In the genomic region with DNA sequence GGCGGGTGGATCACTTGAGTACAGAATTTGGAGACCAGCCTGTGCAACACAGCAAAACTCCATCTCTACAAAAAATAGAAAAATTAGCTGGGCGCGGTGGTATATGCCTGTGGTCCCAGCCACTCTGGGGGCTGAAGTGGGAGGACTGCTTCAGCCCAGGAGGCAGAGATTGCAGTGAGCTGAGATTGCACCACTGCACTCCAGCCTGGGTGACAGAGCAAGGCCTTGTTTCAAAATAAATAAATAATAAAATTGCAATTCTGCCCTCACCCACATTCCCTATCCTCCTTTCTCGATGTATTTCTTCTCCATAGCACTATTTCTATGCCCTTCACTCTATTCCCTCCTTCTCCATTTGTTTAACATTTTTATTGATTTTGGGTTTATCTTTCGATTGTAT, we compare ENCODE assay signal across 11 cellular contexts. TPM values are rescaled to one million over a fixed set of nuclear protein-coding genes. Genes with fewer than 3 reads are reported as not detected.
A peak's percentile ranks its signal among the peaks of the same experiment; 100 is the strongest.
DNase-seq lines count a peak whose midpoint lies in the region; ATAC-seq and TF ChIP-seq lines count a peak whose summit lies in the region.
"Had no signal": no experiment of that assay in that cellular context is flagged by ENCODE, and none has a peak within 500 bp of the region (broad histone marks: within the 10 kb centered on the region; RNA-seq: fewer than 3 reads in every experiment).

No MANE protein-coding gene starts in this region.

- H3K4me1 ChIP-seq in HEK293 (ENCODE audit: control insufficient read depth, insufficient read depth, low read length) (0 out of 2 replicates have a peak, but pooled peaks cover 2% of the 10 kb centered on the region), left ventricle myocardium inferior (peaks cover 13% of the 10 kb centered on the region)

- H3K9me3 ChIP-seq in HEK293 (ENCODE audit: control insufficient read depth, insufficient read depth, low read depth, low read length) (no peaks in the 10 kb centered on the region), left ventricle myocardium inferior (replicated peaks) (no peaks in the 10 kb centered on the region)

- H3K36me3 ChIP-seq in HEK293 (ENCODE audit: control insufficient read depth in 2 of 2, insufficient read depth in 1 of 2, low read length in 2 of 2): no peaks in the 10 kb centered on the region
- H3K36me3 ChIP-seq in left ventricle myocardium inferior: no peaks in the 10 kb centered on the region

- peak; percentile 33 for ATAC-seq in left lobe of liver
- no peak for ATAC-seq in HG03439 (IDR thresholded peaks at IDR 0.05; ENCODE audit: unreplicated experiment)
- ATAC-seq: CD8-positive, alpha-beta T cell had no signal

- CTCF ChIA-PET in HEK293 (lab: Yijun Ruan, JAX): no interaction called here

- H3K4me3 ChIP-seq in HEK293 (ENCODE audit: low read depth, low read length) (no peak overlapping the region), skin epidermis (no peak overlapping the region), left ventricle myocardium inferior (no peak overlapping the region)

- no peak for TF ChIP-seq CTCF in HEK293 (tag by site-specific recombination; IDR thresholded peaks at IDR 0.05)
- TF ChIP-seq CTCF in left ventricle myocardium inferior (IDR thresholded peaks at IDR 0.05; ENCODE audit: borderline replicate concordance): no peak

- H3K27ac ChIP-seq in HEK293 (ENCODE audit: extremely low read depth, low read depth, low read length) (no peak overlapping the region), skin epidermis (peak overlapping the region in 11 of 21 experiments; percentile 11 to 82 (median 65)), left ventricle myocardium inferior (replicated peaks) (no peak overlapping the region)
- H3K27ac ChIP-seq: RWPE1 had no signal

- no peaks in the 10 kb centered on the region for H3K27me3 ChIP-seq in left ventricle myocardium inferior (ENCODE audit: low read depth)

- intact Hi-C loops in left ventricle myocardium inferior (cut with micrococcal nuclease): no loop called here

- peak; percentile 26 for DNase-seq in T1000 (lab: John Stamatoyannopoulos, UW)
- no peak for DNase-seq in left lobe of liver (ENCODE audit: low spot score)
- no peak for DNase-seq in left ventricle myocardium inferior
- no peak for DNase-seq in activated naive CD4-positive, alpha-beta T cell treated with anti-CD3 and anti-CD28 coated beads, Interleukin-2, amount 50 U/mL, for 16 hours
- DNase-seq: CD8-positive, alpha-beta T cell; GF-D8; NCI-H526 treated with DMSO at 0.1 percent for 48 hours had no signal

- POLR2A ChIA-PET in HEK293 (lab: Yijun Ruan, JAX): no interaction called here

TF ChIP-seq in HEK293, 187 proteins besides CTCF, POLR2A, EP300 and RAD21:
- TF ChIP-seq ZNF138 (tag by site-specific recombination; IDR thresholded peaks at IDR 0.05; ENCODE audit: borderline replicate concordance) (no peak), ZNF140 (tag by site-specific recombination; IDR thresholded peaks at IDR 0.05) (peak; percentile 75; the same call in 1 of the 2 replicates)
TF ChIP-seq in HEK293: peak in this region for 1.

RNA-seq across cellular contexts. Expression of a gene that starts 8.7 kb away (rescaled TPM):
- total RNA-seq in left lobe of liver: 32.2 TPM
- total RNA-seq in left ventricle myocardium inferior: 132 TPM

Comparison
In these comparisons a context has a peak if more than half of its experiments do, and no peak if none do; other contexts are left out.
1. H3K27ac ChIP-seq: peak in skin epidermis (11 of 21); none in HEK293 (single experiment) and left ventricle myocardium inferior (single experiment).